ENCODE assay signal across 24 cellular contexts in the genomic region with DNA sequence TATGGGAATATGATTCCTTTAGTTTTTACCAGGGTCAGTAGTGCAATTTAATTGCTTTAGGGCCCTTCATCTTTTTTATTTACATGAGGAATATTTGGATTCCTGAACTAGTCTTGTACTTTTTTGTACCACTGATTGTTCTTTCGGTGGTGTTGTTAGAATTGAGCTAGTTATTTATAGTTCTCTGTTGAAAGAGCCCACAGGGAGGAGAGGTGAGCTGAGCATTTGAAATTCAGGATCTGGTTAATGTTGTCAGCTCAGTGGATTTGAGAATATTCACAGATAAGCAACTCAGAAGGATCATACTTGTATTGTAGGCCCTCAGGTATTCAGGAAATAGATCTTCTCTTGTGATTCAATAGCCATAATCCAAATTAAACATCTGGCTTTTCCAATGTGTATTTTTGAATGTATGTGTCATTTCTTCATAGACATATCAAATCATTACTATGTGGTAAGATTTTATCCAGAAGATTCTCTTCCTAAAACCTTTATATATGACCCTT.
A peak's percentile ranks its signal among the peaks of the same experiment; 100 is the strongest.
DNase-seq lines count a peak whose midpoint lies in the region; ATAC-seq and TF ChIP-seq lines count a peak whose summit lies in the region.
"Had no signal": no experiment of that assay in that cellular context is flagged by ENCODE, and none has a peak within 500 bp of the region (broad histone marks: within the 10 kb centered on the region; RNA-seq: fewer than 3 reads in every experiment).

No MANE protein-coding gene starts in this region.

- peak overlapping the region; percentile 49 for H3K27ac Mint-ChIP-seq in glutamatergic neuron (ENCODE audit: unreplicated experiment)
- H3K27ac Mint-ChIP-seq: CD14-positive monocyte; CD4-positive, alpha-beta memory T cell; CD4-positive, CD25-positive, alpha-beta regulatory T cell; CD8-positive, alpha-beta memory T cell had no signal

- H3K4me3 ChIP-seq in cardiac muscle cell (no peak overlapping the region), left ventricle myocardium inferior (no peak overlapping the region), OCI-LY3 (ENCODE audit: low read length) (no peak overlapping the region)
- H3K4me3 ChIP-seq: BLaER1, GM12878 had no signal

- no peak overlapping the region for H3K4me2 ChIP-seq in OCI-LY3 (ENCODE audit: low read length)
- H3K4me2 ChIP-seq: BLaER1 had no signal

- no peaks in the 10 kb centered on the region for H3K9me3 ChIP-seq in cardiac muscle cell (ENCODE audit: low read depth)
- H3K9me3 ChIP-seq in left ventricle myocardium inferior (replicated peaks): no peaks in the 10 kb centered on the region
- H3K9me3 ChIP-seq in OCI-LY3 (ENCODE audit: insufficient read depth, low read length): no peaks in the 10 kb centered on the region
- H3K9me3 ChIP-seq: BE2C, BLaER1 had no signal

- H4K20me1 ChIP-seq in OCI-LY3 (ENCODE audit: insufficient read depth, low read length): no peaks in the 10 kb centered on the region
- H4K20me1 ChIP-seq: BLaER1 had no signal

- H3K36me3 ChIP-seq in cardiac muscle cell (no peaks in the 10 kb centered on the region), left ventricle myocardium inferior (no peaks in the 10 kb centered on the region), OCI-LY3 (replicated peaks; ENCODE audit: low read depth, low read length) (no peaks in the 10 kb centered on the region)
- H3K36me3 ChIP-seq: BE2C, BLaER1 had no signal

- no peaks in the 10 kb centered on the region for H3K27me3 ChIP-seq in cardiac muscle cell
- no peaks in the 10 kb centered on the region for H3K27me3 ChIP-seq in left ventricle myocardium inferior (ENCODE audit: low read depth)
- H3K27me3 ChIP-seq in OCI-LY3 (ENCODE audit: low read depth, low read length): no peaks in the 10 kb centered on the region
- H3K27me3 ChIP-seq: BE2C, BLaER1 had no signal

- TF ChIP-seq CTCF in cardiac muscle cell (IDR thresholded peaks at IDR 0.05; ENCODE audit: low read depth, low read length) (no peak), left ventricle myocardium inferior (IDR thresholded peaks at IDR 0.05; ENCODE audit: borderline replicate concordance) (no peak), OCI-LY3 (IDR thresholded peaks at IDR 0.05; ENCODE audit: low read depth, low read length) (no peak), glutamatergic neuron (IDR thresholded peaks at IDR 0.05; ENCODE audit: partially characterized antibody, unreplicated experiment) (no peak)

- intact Hi-C loops in left ventricle myocardium inferior (cut with micrococcal nuclease): no loop called here

- H3K36me3 Mint-ChIP-seq in glutamatergic neuron (ENCODE audit: unreplicated experiment): no peaks in the 10 kb centered on the region
- H3K36me3 Mint-ChIP-seq: CD14-positive monocyte; CD4-positive, alpha-beta memory T cell; CD4-positive, CD25-positive, alpha-beta regulatory T cell; CD8-positive, alpha-beta memory T cell had no signal

- no peaks in the 10 kb centered on the region for H3K27me3 Mint-ChIP-seq in glutamatergic neuron (ENCODE audit: unreplicated experiment)
- H3K27me3 Mint-ChIP-seq: CD4-positive, alpha-beta memory T cell; CD4-positive, CD25-positive, alpha-beta regulatory T cell; CD8-positive, alpha-beta memory T cell had no signal

- H3K9me3 Mint-ChIP-seq in glutamatergic neuron (ENCODE audit: unreplicated experiment): peaks cover 3% of the 10 kb centered on the region

- 0 out of 2 replicates have a peak overlapping the region, but pooled peaks have one; percentile 39 for H2AFZ ChIP-seq in OCI-LY3 (ENCODE audit: low read depth, low read length)

- H3K4me1 Mint-ChIP-seq in glutamatergic neuron (ENCODE audit: low read depth, unreplicated experiment): peaks cover 26% of the 10 kb centered on the region
- H3K4me1 Mint-ChIP-seq: CD14-positive monocyte; CD4-positive, alpha-beta memory T cell; CD4-positive, CD25-positive, alpha-beta regulatory T cell; CD8-positive, alpha-beta memory T cell had no signal

- no peak overlapping the region for H3K4me3 Mint-ChIP-seq in glutamatergic neuron (ENCODE audit: unreplicated experiment)
- H3K4me3 Mint-ChIP-seq: CD14-positive monocyte; CD4-positive, alpha-beta memory T cell; CD4-positive, CD25-positive, alpha-beta regulatory T cell; CD8-positive, alpha-beta memory T cell had no signal

- H3K79me2 ChIP-seq in OCI-LY3 (ENCODE audit: low read length): no peaks in the 10 kb centered on the region

- H3K27ac ChIP-seq in cardiac muscle cell: peak overlapping the region; percentile 8
- H3K27ac ChIP-seq in left ventricle myocardium inferior (replicated peaks): no peak overlapping the region
- H3K27ac ChIP-seq in OCI-LY3 (ENCODE audit: low read length): no peak overlapping the region
- H3K27ac ChIP-seq: BLaER1 had no signal

- H3K4me1 ChIP-seq in cardiac muscle cell (ENCODE audit: low read depth) (peaks cover 13% of the 10 kb centered on the region), left ventricle myocardium inferior (no peaks in the 10 kb centered on the region), OCI-LY3 (ENCODE audit: low read length) (no peaks in the 10 kb centered on the region)
- H3K4me1 ChIP-seq: BLaER1 had no signal

- H3K9ac ChIP-seq in OCI-LY3 (ENCODE audit: low read length): no peak overlapping the region
- H3K9ac ChIP-seq: BLaER1 had no signal

- DNase-seq in cardiac muscle cell (ENCODE audit: low read depth in 1 of 2, low spot score in 1 of 2) (peak in 1 of 2 donors; percentile 56), left ventricle myocardium inferior (no peak), glutamatergic neuron (no peak), NCI-H1930 (lab: John Stamatoyannopoulos, UW) (no peak)
- DNase-seq: 8988T; ACHN; C1 segment of cervical spinal cord; CD4-positive, alpha-beta memory T cell; CD4-positive, CD25-positive, alpha-beta regulatory T cell; CD8-positive, alpha-beta memory T cell; COR-L47; DMS 273 treated with DMSO at 0.1 percent for 48 hours; DMS153; DMS53; DMS79; DND-41; EL; GDM1 had no signal

- no peak for ATAC-seq in GM21367 (IDR thresholded peaks at IDR 0.05; ENCODE audit: unreplicated experiment)
- ATAC-seq: GM12878 had no signal
